ENCODE assay signal across 34 cellular contexts in genomic region chr16:86549893-86550190, GRCh38. TPM values are rescaled to one million over a fixed set of nuclear protein-coding genes. Genes with fewer than 3 reads are reported as not detected.
"Had no signal": no experiment of that assay in that cellular context is flagged by ENCODE, and none has a peak within 500 bp of the region (broad histone marks: within the 10 kb centered on the region; RNA-seq: fewer than 3 reads in every experiment).

No MANE protein-coding gene starts in this region.

- H3K27ac ChIP-seq: Peyer's patch, SJSA1 had no signal

- H3K9me3 ChIP-seq: MG63, Peyer's patch, SJSA1, SK-N-SH had no signal

- H3K4me1 ChIP-seq: SJSA1 had no signal

- H3K9me3 Mint-ChIP-seq: activated CD4-positive, alpha-beta T cell treated with anti-CD3 and anti-CD28 coated beads, Interleukin-2, amount 10 ng/mL, durations not matched to agents 7 days and 5 days; activated naive CD4-positive, alpha-beta T cell treated with anti-CD3 and anti-CD28 coated beads for 36 hours; activated naive CD8-positive, alpha-beta T cell treated with anti-CD3 and anti-CD28 coated beads, Interleukin-2, amount 50 U/mL, for 24 hours; activated T-cell treated with anti-CD3 and anti-CD28 coated beads, Interleukin-2, amount 50 U/mL, for 4 hours; activated T-helper 1 cell treated with anti-CD3 and anti-CD28 coated beads, Interleukin-12 subunit alpha, Interleukin-12 subunit beta, Interleukin-2, Interleukin-4 antibody, amounts not matched to agents 30 ng/mL and 10 ng/mL and 1 ng/mL, durations not matched to agents 14 hours and 24 hours and 36 hours; IgD-negative memory B cell; T-helper 1 cell treated with Interleukin-12 subunit alpha and Interleukin-12 subunit beta and Interleukin-4 antibody, amounts not matched to agents 30 μg/mL and 1 μg/mL, for 36 hours; T-helper 2 cell treated with Interferon-gamma antibody and Interleukin-4, amounts not matched to agents 5 μg/mL and 100 μg/mL, for 36 hours; WTC11 had no signal

- FAIRE-seq: bronchial epithelial cell had no signal

- DNase-seq: activated CD4-positive, alpha-beta T cell treated with anti-CD3 and anti-CD28 coated beads for 36 hours; activated CD4-positive, alpha-beta T cell treated with anti-CD3 and anti-CD28 coated beads, Interleukin-2, amount 10 ng/mL, durations not matched to agents 7 days and 5 days; activated CD4-positive, alpha-beta T cell treated with anti-CD3 and anti-CD28 coated beads, Interleukin-2, amount 50 U/mL, for 48 hours; activated CD8-positive, alpha-beta memory T cell treated with anti-CD3 and anti-CD28 coated beads, Interleukin-2, amount 50 U/mL, for 4 hours; activated gamma-delta T cell treated with Interleukin-2 at 50 U/mL for 16 hours; activated naive CD4-positive, alpha-beta T cell treated with anti-CD3 and anti-CD28 coated beads for 36 hours; activated naive CD8-positive, alpha-beta T cell treated with anti-CD3 and anti-CD28 coated beads, Interleukin-2, amount 50 U/mL, for 24 hours; activated T-cell treated with anti-CD3 and anti-CD28 coated beads for 4 hours; activated T-cell treated with anti-CD3 and anti-CD28 coated beads, Interleukin-2, amount 50 U/mL, for 4 hours; anterior cingulate cortex; Kasumi-1; KG1; NCI-H1092; NCI-H1436 treated with DMSO at 0.1 percent for 48 hours; NCI-H1694 treated with DMSO at 0.1 percent for 48 hours; NCI-H2029; NCI-H345; NCI-H524 treated with DMSO at 0.1 percent for 48 hours; PC-3; RPMI8226; SHP77 treated with DMSO at 0.1 percent for 48 hours; SK-N-SH had no signal

- H3K27ac Mint-ChIP-seq: activated CD4-positive, alpha-beta T cell treated with anti-CD3 and anti-CD28 coated beads for 36 hours; activated CD4-positive, alpha-beta T cell treated with anti-CD3 and anti-CD28 coated beads, Interleukin-2, amount 10 ng/mL, durations not matched to agents 7 days and 5 days; activated naive CD4-positive, alpha-beta T cell treated with anti-CD3 and anti-CD28 coated beads for 36 hours; activated naive CD8-positive, alpha-beta T cell treated with anti-CD3 and anti-CD28 coated beads, Interleukin-2, amount 50 U/mL, for 24 hours; activated T-helper 1 cell treated with anti-CD3 and anti-CD28 coated beads, Interleukin-12 subunit alpha, Interleukin-12 subunit beta, Interleukin-2, Interleukin-4 antibody, amounts not matched to agents 30 ng/mL and 10 ng/mL and 1 ng/mL, durations not matched to agents 14 hours and 24 hours and 36 hours; brain; T-helper 1 cell treated with Interleukin-12 subunit alpha and Interleukin-12 subunit beta and Interleukin-4 antibody, amounts not matched to agents 30 μg/mL and 1 μg/mL, for 36 hours; WTC11 had no signal

- H3K27me3 Mint-ChIP-seq: activated CD4-positive, alpha-beta T cell treated with anti-CD3 and anti-CD28 coated beads for 36 hours; activated CD4-positive, alpha-beta T cell treated with anti-CD3 and anti-CD28 coated beads, Interleukin-2, amount 10 ng/mL, durations not matched to agents 7 days and 5 days; activated naive CD8-positive, alpha-beta T cell; activated naive CD8-positive, alpha-beta T cell treated with anti-CD3 and anti-CD28 coated beads, Interleukin-2, amount 50 U/mL, for 24 hours; IgD-negative memory B cell had no signal

- H3K4me3 Mint-ChIP-seq: activated CD4-positive, alpha-beta T cell treated with anti-CD3 and anti-CD28 coated beads for 36 hours; activated CD4-positive, alpha-beta T cell treated with anti-CD3 and anti-CD28 coated beads, Interleukin-2, amount 10 ng/mL, durations not matched to agents 7 days and 5 days; activated naive CD4-positive, alpha-beta T cell treated with anti-CD3 and anti-CD28 coated beads for 36 hours; activated naive CD8-positive, alpha-beta T cell; activated naive CD8-positive, alpha-beta T cell treated with anti-CD3 and anti-CD28 coated beads, Interleukin-2, amount 50 U/mL, for 24 hours; activated T-cell treated with anti-CD3 and anti-CD28 coated beads, Interleukin-2, amount 50 U/mL, for 4 hours; activated T-helper 1 cell treated with anti-CD3 and anti-CD28 coated beads, Interleukin-12 subunit alpha, Interleukin-12 subunit beta, Interleukin-2, Interleukin-4 antibody, amounts not matched to agents 30 ng/mL and 10 ng/mL and 1 ng/mL, durations not matched to agents 14 hours and 24 hours and 36 hours; IgD-negative memory B cell; T-helper 1 cell treated with Interleukin-12 subunit alpha and Interleukin-12 subunit beta and Interleukin-4 antibody, amounts not matched to agents 30 μg/mL and 1 μg/mL, for 36 hours; T-helper 2 cell treated with Interferon-gamma antibody and Interleukin-4, amounts not matched to agents 5 μg/mL and 100 μg/mL, for 36 hours; WTC11 had no signal

- H3K4me3 ChIP-seq: MG63, Peyer's patch, SJSA1 had no signal

- H3K27me3 ChIP-seq: MG63, Peyer's patch, SJSA1 had no signal

- ATAC-seq: PC-3, WTC11 had no signal

RNA-seq across cellular contexts. Expression of gene FOXC2, which starts 16.8 kb away (rescaled TPM):
- total RNA-seq: activated CD4-positive, alpha-beta T cell treated with anti-CD3 and anti-CD28 coated beads for 36 hours; activated CD4-positive, alpha-beta T cell treated with anti-CD3 and anti-CD28 coated beads, Interleukin-2, amount 10 ng/mL, durations not matched to agents 7 days and 5 days; activated naive CD4-positive, alpha-beta T cell treated with anti-CD3 and anti-CD28 coated beads for 36 hours; activated T-cell treated with anti-CD3 and anti-CD28 coated beads, Interleukin-2, amount 50 U/mL, for 4 hours; activated T-helper 1 cell treated with anti-CD3 and anti-CD28 coated beads, Interleukin-12 subunit alpha, Interleukin-12 subunit beta, Interleukin-2, Interleukin-4 antibody, amounts not matched to agents 30 ng/mL and 10 ng/mL and 1 ng/mL, durations not matched to agents 14 hours and 24 hours and 36 hours; NCI-H460; PC-3 had no signal
- polyA plus RNA-seq: IgD-negative memory B cell had no signal

RNA-seq across cellular contexts. Expression of gene FOXL1, which starts 28.5 kb away (rescaled TPM):
- total RNA-seq: activated CD4-positive, alpha-beta T cell treated with anti-CD3 and anti-CD28 coated beads for 36 hours; activated CD4-positive, alpha-beta T cell treated with anti-CD3 and anti-CD28 coated beads, Interleukin-2, amount 10 ng/mL, durations not matched to agents 7 days and 5 days; activated naive CD4-positive, alpha-beta T cell treated with anti-CD3 and anti-CD28 coated beads for 36 hours; activated T-cell treated with anti-CD3 and anti-CD28 coated beads, Interleukin-2, amount 50 U/mL, for 4 hours; activated T-helper 1 cell treated with anti-CD3 and anti-CD28 coated beads, Interleukin-12 subunit alpha, Interleukin-12 subunit beta, Interleukin-2, Interleukin-4 antibody, amounts not matched to agents 30 ng/mL and 10 ng/mL and 1 ng/mL, durations not matched to agents 14 hours and 24 hours and 36 hours had no signal
- polyA plus RNA-seq: IgD-negative memory B cell had no signal

RNA-seq across cellular contexts. Expression of gene FOXF1, which starts 39.5 kb away (rescaled TPM):
- total RNA-seq: activated CD4-positive, alpha-beta T cell treated with anti-CD3 and anti-CD28 coated beads for 36 hours; activated CD4-positive, alpha-beta T cell treated with anti-CD3 and anti-CD28 coated beads, Interleukin-2, amount 10 ng/mL, durations not matched to agents 7 days and 5 days; activated naive CD4-positive, alpha-beta T cell treated with anti-CD3 and anti-CD28 coated beads for 36 hours; activated T-helper 1 cell treated with anti-CD3 and anti-CD28 coated beads, Interleukin-12 subunit alpha, Interleukin-12 subunit beta, Interleukin-2, Interleukin-4 antibody, amounts not matched to agents 30 ng/mL and 10 ng/mL and 1 ng/mL, durations not matched to agents 14 hours and 24 hours and 36 hours; PC-3; WTC11 had no signal
- polyA plus RNA-seq: IgD-negative memory B cell had no signal
